ENCODE assay signal across 13 cellular contexts in the genomic region with DNA sequence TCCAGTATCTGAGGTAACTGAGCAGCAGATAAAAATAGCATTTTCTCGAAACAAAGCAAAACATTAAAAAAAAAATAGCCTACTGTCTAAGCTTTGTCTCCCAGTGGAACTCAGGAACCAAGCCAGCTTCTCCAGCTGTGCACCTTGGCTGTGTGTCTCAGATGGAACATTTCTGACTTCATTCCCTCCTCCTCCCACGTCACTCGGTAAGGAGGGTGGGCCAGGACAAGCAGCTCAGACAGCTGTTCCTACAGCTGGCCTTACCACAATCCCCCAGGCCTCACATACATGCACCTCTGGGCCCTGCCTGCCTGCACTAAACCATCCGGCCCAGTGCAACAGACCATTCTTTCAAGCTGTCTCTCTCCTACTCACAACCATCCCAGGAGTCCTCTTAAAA.
A peak's percentile ranks its signal among the peaks of the same experiment; 100 is the strongest.
DNase-seq lines count a peak whose midpoint lies in the region; ATAC-seq and TF ChIP-seq lines count a peak whose summit lies in the region.
"Had no signal": no experiment of that assay in that cellular context is flagged by ENCODE, and none has a peak within 500 bp of the region (broad histone marks: within the 10 kb centered on the region; RNA-seq: fewer than 3 reads in every experiment).

No MANE protein-coding gene starts in this region.

- POLR2A ChIA-PET in AG04450 (lab: Yijun Ruan, JAX) = interaction anchor here (0.6 kb wide), 2 partner anchors 109 to 171 kb away, joined by 6 to 7 read pairs; no protein-coding TSS in a partner anchor
- POLR2A ChIA-PET in activated CD8-positive, alpha-beta T cell treated with anti-CD3 and anti-CD28 coated beads for 36 hours (lab: Charles Lee) = no interaction called here

- no peaks in the 10 kb centered on the region for H3K27me3 Mint-ChIP-seq in endodermal cell (ENCODE audit: insufficient read depth)
- H3K27me3 Mint-ChIP-seq in activated CD8-positive, alpha-beta T cell treated with anti-CD3 and anti-CD28 coated beads for 36 hours = no peaks in the 10 kb centered on the region

- H3K36me3 ChIP-seq in right atrium auricular region (no peaks in the 10 kb centered on the region), endodermal cell (ENCODE audit: control insufficient read depth, insufficient read depth, low read length) (no peaks in the 10 kb centered on the region)

- peak overlapping the region; percentile 79 for H3K27ac ChIP-seq in AG04450 (ENCODE audit: low read depth, low read length)
- peak overlapping the region in 1 of 2 donors; percentile 43 for H3K27ac ChIP-seq in right atrium auricular region
- no peak overlapping the region for H3K27ac ChIP-seq in endodermal cell (ENCODE audit: low read depth, low read length)
- H3K27ac ChIP-seq: A549 had no signal

- intact Hi-C loops in activated CD8-positive, alpha-beta T cell treated with anti-CD3 and anti-CD28 coated beads for 36 hours (cut with micrococcal nuclease) = no loop called here

- H3K9me3 Mint-ChIP-seq in endodermal cell = peaks cover 24% of the 10 kb centered on the region
- no peaks in the 10 kb centered on the region for H3K9me3 Mint-ChIP-seq in activated CD8-positive, alpha-beta T cell treated with anti-CD3 and anti-CD28 coated beads for 36 hours
- H3K9me3 Mint-ChIP-seq: T-helper 2 cell treated with Interferon-gamma antibody and Interleukin-4, amounts not matched to agents 5 μg/mL and 100 μg/mL, for 36 hours had no signal

- H3K9ac ChIP-seq in endodermal cell (ENCODE audit: extremely low read depth, low read length, poor library complexity, severe bottlenecking) = no peak overlapping the region

- H3K4me3 ChIP-seq in AG04450 (ENCODE audit: low read depth, low read length) = no peak overlapping the region
- H3K4me3 ChIP-seq in right atrium auricular region = no peak overlapping the region
- H3K4me3 ChIP-seq in endodermal cell (ENCODE audit: low read length) = no peak overlapping the region
- H3K4me3 ChIP-seq: A549 had no signal

- peaks cover 21% of the 10 kb centered on the region for H3K4me1 Mint-ChIP-seq in endodermal cell
- no peaks in the 10 kb centered on the region for H3K4me1 Mint-ChIP-seq in activated CD8-positive, alpha-beta T cell treated with anti-CD3 and anti-CD28 coated beads for 36 hours (ENCODE audit: low read depth)

- no peak overlapping the region for H3K27ac Mint-ChIP-seq in endodermal cell
- no peak overlapping the region for H3K27ac Mint-ChIP-seq in activated CD8-positive, alpha-beta T cell treated with anti-CD3 and anti-CD28 coated beads for 36 hours
- H3K27ac Mint-ChIP-seq: T-helper 2 cell treated with Interferon-gamma antibody and Interleukin-4, amounts not matched to agents 5 μg/mL and 100 μg/mL, for 36 hours had no signal

- H3K36me3 Mint-ChIP-seq in endodermal cell (ENCODE audit: low read depth) = peaks cover 1% of the 10 kb centered on the region
- H3K36me3 Mint-ChIP-seq in activated CD8-positive, alpha-beta T cell treated with anti-CD3 and anti-CD28 coated beads for 36 hours (ENCODE audit: low read depth) = no peaks in the 10 kb centered on the region

- H3K27me3 ChIP-seq in AG04450 (ENCODE audit: control insufficient read depth, insufficient read depth, low read length) (peaks cover 3% of the 10 kb centered on the region), right atrium auricular region (no peaks in the 10 kb centered on the region), endodermal cell (ENCODE audit: control insufficient read depth, insufficient read depth, low read length, poor library complexity, severe bottlenecking) (no peaks in the 10 kb centered on the region)

- H3K4me3 Mint-ChIP-seq in endodermal cell = no peak overlapping the region
- H3K4me3 Mint-ChIP-seq in activated CD8-positive, alpha-beta T cell treated with anti-CD3 and anti-CD28 coated beads for 36 hours = no peak overlapping the region
- H3K4me3 Mint-ChIP-seq: T-helper 2 cell treated with Interferon-gamma antibody and Interleukin-4, amounts not matched to agents 5 μg/mL and 100 μg/mL, for 36 hours had no signal

- WGBS in endodermal cell (ENCODE audit: insufficient coverage in 1 of 2, insufficient read length in 1 of 2), 2 experiments = 85% methylated on average over 4 of the region's 4 CpGs; no CpG with 5 or more reads in 1 of the 2 experiments

- no peaks in the 10 kb centered on the region; the same call in 1 of the 2 replicates for H3K9me3 ChIP-seq in AG04450 (ENCODE audit: control insufficient read depth, insufficient read depth, low read length)
- peaks cover 0 to 14% of the 10 kb centered on the region in 2 donors for H3K9me3 ChIP-seq in right atrium auricular region
- H3K9me3 ChIP-seq in endodermal cell (ENCODE audit: control insufficient read depth, low read length) = peaks cover 28% of the 10 kb centered on the region

- ATAC-seq in activated CD8-positive, alpha-beta T cell treated with anti-CD3 and anti-CD28 coated beads for 36 hours = no peak
- ATAC-seq in esophagus mucosa = no peak
- ATAC-seq: A549 had no signal

- CTCF ChIA-PET in AG04450 (lab: Charles Lee) = interaction anchor here (1.6 kb wide), 1 partner anchor 36 kb away, joined by 8 read pairs; no protein-coding TSS in a partner anchor
- CTCF ChIA-PET in activated CD8-positive, alpha-beta T cell treated with anti-CD3 and anti-CD28 coated beads for 36 hours (lab: Charles Lee) = no interaction called here

- TF ChIP-seq CTCF in AG04450 (IDR thresholded peaks at IDR 0.05; ENCODE audit: low read depth, low read length) = no peak
- TF ChIP-seq CTCF in right atrium auricular region (IDR thresholded peaks at IDR 0.05) = no peak
- TF ChIP-seq CTCF in endodermal cell (conservative IDR thresholded peaks at IDR 0.05) = no peak
- no peak for TF ChIP-seq CTCF in activated CD8-positive, alpha-beta T cell treated with anti-CD3 and anti-CD28 coated beads for 36 hours (IDR thresholded peaks at IDR 0.05)

- H3K4me1 ChIP-seq in right atrium auricular region (no peaks in the 10 kb centered on the region), endodermal cell (ENCODE audit: control insufficient read depth, insufficient read depth, low read length) (peaks cover 4% of the 10 kb centered on the region)

- peak; percentile 82 for DNase-seq in AG04450 (ENCODE audit: low read depth, low spot score)
- peak; percentile 92 for DNase-seq in brain pericyte (ENCODE audit: low read depth, low spot score)
- DNase-seq in right atrium auricular region (ENCODE audit: low spot score) = peak; percentile 81
- DNase-seq in pons (ENCODE audit: low spot score) = peak; percentile 71
- no peak for DNase-seq in endodermal cell
- no peak for DNase-seq in activated CD8-positive, alpha-beta T cell treated with anti-CD3 and anti-CD28 coated beads for 36 hours
- DNase-seq in RPMI8226 = no peak
- DNase-seq: activated CD8-positive, alpha-beta memory T cell treated with anti-CD3 and anti-CD28 coated beads, Interleukin-2, amount 50 U/mL, for 4 hours; NCI-H1417 treated with DMSO at 0.1 percent for 48 hours; stimulated activated CD4-positive, alpha-beta T cell treated with anti-CD3 and anti-CD28 coated beads, Interleukin-4, amount 100 ng/mL, for 4 hours had no signal

Comparison
In these comparisons a context has a peak if more than half of its experiments do, and no peak if none do; other contexts are left out.
1. DNase-seq: peak in AG04450 (single experiment), brain pericyte (single experiment), right atrium auricular region (single experiment) and pons (single experiment); none in endodermal cell (single experiment), activated CD8-positive, alpha-beta T cell treated with anti-CD3 and anti-CD28 coated beads for 36 hours (single experiment) and RPMI8226 (single experiment).